ENCODE assay signal across 20 cellular contexts in genomic region chr11:9201372-9202162, GRCh38.
A peak's percentile ranks its signal among the peaks of the same experiment; 100 is the strongest.
DNase-seq lines count a peak whose midpoint lies in the region; ATAC-seq, FAIRE-seq and TF ChIP-seq lines count a peak whose summit lies in the region.
"Had no signal": no experiment of that assay in that cellular context is flagged by ENCODE, and none has a peak within 500 bp of the region (broad histone marks: within the 10 kb centered on the region; RNA-seq: fewer than 3 reads in every experiment).

No MANE protein-coding gene starts in this region.

- CTCF ChIA-PET in HEK293 (lab: Yijun Ruan, JAX) = interaction anchor here (0.7 kb wide), 1 partner anchor 137 kb away, joined by 3 read pairs; no protein-coding TSS in a partner anchor
- CTCF ChIA-PET in activated CD8-positive, alpha-beta T cell treated with anti-CD3 and anti-CD28 coated beads, Interleukin-2, amount 10 ng/mL, durations not matched to agents 7 days and 5 days (lab: Charles Lee) = no interaction called here
- CTCF ChIA-PET in K562 (lab: Yijun Ruan, JAX; ENCODE audit: low intra/inter-chr PET ratio) = no interaction called here

- H3K27ac ChIP-seq in HEK293 (ENCODE audit: extremely low read depth, low read depth, low read length) (no peak overlapping the region), K562 (ENCODE audit: extremely low read depth, low read depth, low read length) (no peak overlapping the region), sigmoid colon (no peak overlapping the region)

- H3K27me3 ChIP-seq in K562 (ENCODE audit: control insufficient read depth in 2 of 2, insufficient read depth in 2 of 2, low read length in 2 of 2) (no peaks in the 10 kb centered on the region), sigmoid colon (no peaks in the 10 kb centered on the region)

- intact Hi-C loops in K562 (cut with micrococcal nuclease) (no loop called here), sigmoid colon (cut with DNase I) (no loop called here)

- H3K36me3 Mint-ChIP-seq in activated T-cell treated with anti-CD3 and anti-CD28 coated beads, Interleukin-2, amount 50 U/mL, for 4 hours (ENCODE audit: insufficient read depth) = peaks cover 21% of the 10 kb centered on the region
- H3K36me3 Mint-ChIP-seq in activated T-cell treated with anti-CD3 and anti-CD28 coated beads, Interleukin-2, amount 50 U/mL, for 24 hours (ENCODE audit: low read depth) = peaks cover 27% of the 10 kb centered on the region
- H3K36me3 Mint-ChIP-seq in activated CD8-positive, alpha-beta T cell treated with anti-CD3 and anti-CD28 coated beads, Interleukin-2, amount 10 ng/mL, durations not matched to agents 7 days and 5 days (ENCODE audit: low read depth) = peaks cover 33% of the 10 kb centered on the region

- H3K4me1 Mint-ChIP-seq in activated T-cell treated with anti-CD3 and anti-CD28 coated beads, Interleukin-2, amount 50 U/mL, for 4 hours (ENCODE audit: low read depth) = peaks cover 20% of the 10 kb centered on the region
- H3K4me1 Mint-ChIP-seq in activated T-cell treated with anti-CD3 and anti-CD28 coated beads, Interleukin-2, amount 50 U/mL, for 24 hours (ENCODE audit: low read depth) = peaks cover 22% of the 10 kb centered on the region
- H3K4me1 Mint-ChIP-seq in activated CD8-positive, alpha-beta T cell treated with anti-CD3 and anti-CD28 coated beads, Interleukin-2, amount 10 ng/mL, durations not matched to agents 7 days and 5 days (ENCODE audit: low read depth) = peaks cover 8% of the 10 kb centered on the region

- H3K9me3 ChIP-seq in HEK293 (ENCODE audit: control insufficient read depth, insufficient read depth, low read depth, low read length) = no peaks in the 10 kb centered on the region
- no peaks in the 10 kb centered on the region for H3K9me3 ChIP-seq in K562 (replicated peaks; ENCODE audit: control insufficient read depth, insufficient read depth, low read depth, low read length)
- H3K9me3 ChIP-seq in sigmoid colon = no peaks in the 10 kb centered on the region

- TF ChIP-seq RAD21 in K562 (CRISPR knock-in tag; conservative IDR thresholded peaks at IDR 0.05 in 1 of 2, IDR thresholded peaks at IDR 0.05 in 1 of 2) = no peak

- peaks cover 5% of the 10 kb centered on the region; the same call in 1 of the 3 replicates for H3K79me2 ChIP-seq in K562 (ENCODE audit: control insufficient read depth, insufficient read depth, low read length)

- no peak overlapping the region for H3K4me3 ChIP-seq in HEK293 (ENCODE audit: low read depth, low read length)
- H3K4me3 ChIP-seq in K562 = no peak overlapping the region
- no peak overlapping the region for H3K4me3 ChIP-seq in sigmoid colon

- H2AFZ ChIP-seq in K562 (ENCODE audit: low read depth, low read length) = no peak overlapping the region

- TF ChIP-seq CTCF in HEK293 (tag by site-specific recombination; IDR thresholded peaks at IDR 0.05) (no peak), K562 (IDR thresholded peaks at IDR 0.05 in 2 of 3, conservative IDR thresholded peaks at IDR 0.05 in 1 of 3; ENCODE audit: insufficient read depth in 2 of 3, low read depth in 1 of 3, low read length in 3 of 3) (no peak), sigmoid colon (IDR thresholded peaks at IDR 0.05) (no peak)

- BruUV-seq in K562 (replicated peaks; lab: Mats Ljungman, UMichigan) = no TSS peak

- FAIRE-seq in K562 (lab: Jason Lieb, UNC) = no peak
- FAIRE-seq: GM12891 had no signal

- no peaks in the 10 kb centered on the region for H3K9me3 Mint-ChIP-seq in activated T-cell treated with anti-CD3 and anti-CD28 coated beads, Interleukin-2, amount 50 U/mL, for 4 hours
- H3K9me3 Mint-ChIP-seq in activated T-cell treated with anti-CD3 and anti-CD28 coated beads, Interleukin-2, amount 50 U/mL, for 24 hours = no peaks in the 10 kb centered on the region
- H3K9me3 Mint-ChIP-seq in activated CD8-positive, alpha-beta T cell treated with anti-CD3 and anti-CD28 coated beads, Interleukin-2, amount 10 ng/mL, durations not matched to agents 7 days and 5 days (ENCODE audit: insufficient read depth) = no peaks in the 10 kb centered on the region
- H3K9me3 Mint-ChIP-seq: H9 had no signal

- H3K27ac Mint-ChIP-seq in activated T-cell treated with anti-CD3 and anti-CD28 coated beads, Interleukin-2, amount 50 U/mL, for 24 hours = no peak overlapping the region
- H3K27ac Mint-ChIP-seq in activated CD8-positive, alpha-beta T cell treated with anti-CD3 and anti-CD28 coated beads, Interleukin-2, amount 10 ng/mL, durations not matched to agents 7 days and 5 days = no peak overlapping the region
- H3K27ac Mint-ChIP-seq: H9 had no signal

- ATAC-seq in activated T-cell treated with anti-CD3 and anti-CD28 coated beads, Interleukin-2, amount 50 U/mL, for 4 hours = peak; percentile 73 to 90
- peak; percentile 51 for ATAC-seq in activated CD8-positive, alpha-beta T cell treated with anti-CD3 and anti-CD28 coated beads, Interleukin-2, amount 10 ng/mL, durations not matched to agents 7 days and 5 days
- ATAC-seq in K562 = no peak
- ATAC-seq in GM19455 (IDR thresholded peaks at IDR 0.05; ENCODE audit: unreplicated experiment) = no peak
- ATAC-seq: Panc1, Right ventricle myocardium inferior had no signal

- in situ Hi-C loops in K562 (cut with MboI) = no loop called here

- H3K27me3 Mint-ChIP-seq in activated T-cell treated with anti-CD3 and anti-CD28 coated beads, Interleukin-2, amount 50 U/mL, for 4 hours (ENCODE audit: low read depth) = peaks cover 2% of the 10 kb centered on the region
- H3K27me3 Mint-ChIP-seq in activated T-cell treated with anti-CD3 and anti-CD28 coated beads, Interleukin-2, amount 50 U/mL, for 24 hours = no peaks in the 10 kb centered on the region
- no peaks in the 10 kb centered on the region for H3K27me3 Mint-ChIP-seq in activated CD8-positive, alpha-beta T cell treated with anti-CD3 and anti-CD28 coated beads, Interleukin-2, amount 10 ng/mL, durations not matched to agents 7 days and 5 days (ENCODE audit: low read depth)

- H3K9me1 ChIP-seq in K562 (ENCODE audit: control insufficient read depth, insufficient read depth, low read length) = no peaks in the 10 kb centered on the region

- 92% methylated on average over 3 of the region's 3 CpGs for WGBS in K562 (ENCODE audit: insufficient coverage, low coverage, missing lambda C conversion rate)
- 90 to 93% methylated on average over 3 of the region's 3 CpGs for WGBS in sigmoid colon, 2 donors

- POLR2A ChIA-PET in HEK293 (lab: Yijun Ruan, JAX) (interaction anchor here (0.7 kb wide), 1 partner anchor 184 kb away, joined by 3 read pairs; no protein-coding TSS in a partner anchor), K562 (lab: Yijun Ruan, JAX) (no interaction called here)
- POLR2A ChIA-PET in activated CD8-positive, alpha-beta T cell treated with anti-CD3 and anti-CD28 coated beads, Interleukin-2, amount 10 ng/mL, durations not matched to agents 7 days and 5 days (lab: Charles Lee) = no interaction called here

- no peak for TF ChIP-seq EP300 in K562 (IDR thresholded peaks at IDR 0.05; ENCODE audit: low read length)
- TF ChIP-seq EP300 in sigmoid colon (IDR thresholded peaks at IDR 0.05) = no peak

- DNase-seq in activated T-cell treated with anti-CD3 and anti-CD28 coated beads, Interleukin-2, amount 50 U/mL, for 4 hours = no peak
- no peak for DNase-seq in activated T-cell treated with anti-CD3 and anti-CD28 coated beads, Interleukin-2, amount 50 U/mL, for 24 hours
- no peak for DNase-seq in activated CD8-positive, alpha-beta T cell treated with anti-CD3 and anti-CD28 coated beads, Interleukin-2, amount 10 ng/mL, durations not matched to agents 7 days and 5 days
- no peak for DNase-seq in K562 (ENCODE audit: extremely low read depth in 1 of 4, low spot score in 3 of 4)
- no peak for DNase-seq in sigmoid colon
- DNase-seq in GM19240 (ENCODE audit: insufficient read length, low spot score) = no peak
- DNase-seq: C1 segment of cervical spinal cord, DND-41, GDM1, H9, NCI-H1105, NCI-H1694 treated with DMSO at 0.1 percent for 48 hours, NCI-H2107, NCI-H2227 treated with DMSO at 0.1 percent for 48 hours, NCI-H524 had no signal

- H3K36me3 ChIP-seq in HEK293 (ENCODE audit: control insufficient read depth in 2 of 2, insufficient read depth in 1 of 2, low read length in 2 of 2) = peaks cover 0 to 21% of the 10 kb centered on the region in 2 experiments; a peak in 2 of 3 replicates
- H3K36me3 ChIP-seq in K562 (ENCODE audit: control insufficient read depth, insufficient read depth, low read length) = peaks cover 45% of the 10 kb centered on the region; the same call in 2 of the 3 replicates
- H3K36me3 ChIP-seq in sigmoid colon = peaks cover 0 to 25% (median 8%) of the 10 kb centered on the region in 4 donors

- no peak for TF ChIP-seq POLR2A in K562 (conservative IDR thresholded peaks at IDR 0.05)
- no peak for TF ChIP-seq POLR2A in sigmoid colon (IDR thresholded peaks at IDR 0.05)

- no peak overlapping the region for H3K4me3 Mint-ChIP-seq in activated T-cell treated with anti-CD3 and anti-CD28 coated beads, Interleukin-2, amount 50 U/mL, for 4 hours
- no peak overlapping the region for H3K4me3 Mint-ChIP-seq in activated T-cell treated with anti-CD3 and anti-CD28 coated beads, Interleukin-2, amount 50 U/mL, for 24 hours
- H3K4me3 Mint-ChIP-seq in activated CD8-positive, alpha-beta T cell treated with anti-CD3 and anti-CD28 coated beads, Interleukin-2, amount 10 ng/mL, durations not matched to agents 7 days and 5 days = no peak overlapping the region
- H3K4me3 Mint-ChIP-seq: H9 had no signal

- H3K4me2 ChIP-seq in K562 (ENCODE audit: insufficient read depth, low read length) = no peak overlapping the region

- H4K20me1 ChIP-seq in K562 (replicated peaks; ENCODE audit: control insufficient read depth, insufficient read depth, low read length) = no peaks in the 10 kb centered on the region

- no peak overlapping the region for H3K9ac ChIP-seq in K562 (ENCODE audit: insufficient read depth in 1 of 2, low read depth in 2 of 2, low read length in 2 of 2)

- H3K4me1 ChIP-seq in HEK293 (ENCODE audit: control insufficient read depth, insufficient read depth, low read length) = no peaks in the 10 kb centered on the region
- no peaks in the 10 kb centered on the region for H3K4me1 ChIP-seq in K562 (replicated peaks in 1 of 2; ENCODE audit: control insufficient read depth in 2 of 2, insufficient read depth in 2 of 2, low read length in 2 of 2)
- H3K4me1 ChIP-seq in sigmoid colon = peaks cover 0 to 10% (median 3%) of the 10 kb centered on the region in 4 donors

TF ChIP-seq in HEK293, 187 proteins besides CTCF, POLR2A, EP300 and RAD21 (continues in another document):
- TF ChIP-seq ZNF121 (tag by site-specific recombination; IDR thresholded peaks at IDR 0.05) = peak; percentile 93
- no peak for TF ChIP-seq GLI4 (tag by site-specific recombination; IDR thresholded peaks at IDR 0.05)
- 0 out of 2 replicates have a peak, but pooled peaks have one; percentile 21 for TF ChIP-seq SP7 (tag by site-specific recombination; IDR thresholded peaks at IDR 0.05)
- TF ChIP-seq ZNF169 (tag by site-specific recombination; IDR thresholded peaks at IDR 0.05) = no peak

TF ChIP-seq in K562, 482 proteins besides CTCF, POLR2A, EP300 and RAD21 (continues in another document):
- no peak for TF ChIP-seq TFAM (CRISPR knock-in tag; conservative IDR thresholded peaks at IDR 0.05)
- no peak for TF ChIP-seq FUS (optimal IDR thresholded peaks at IDR 0.05; ENCODE audit: low read depth, low read length)

Comparison
In these comparisons a context has a peak if more than half of its experiments do, and no peak if none do; other contexts are left out.
1. ATAC-seq: peak in activated T-cell treated with anti-CD3 and anti-CD28 coated beads, Interleukin-2, amount 50 U/mL, for 4 hours (2 of 2) and activated CD8-positive, alpha-beta T cell treated with anti-CD3 and anti-CD28 coated beads, Interleukin-2, amount 10 ng/mL, durations not matched to agents 7 days and 5 days (single experiment); none in K562 (single experiment) and GM19455 (single experiment).